In the genomic region with DNA sequence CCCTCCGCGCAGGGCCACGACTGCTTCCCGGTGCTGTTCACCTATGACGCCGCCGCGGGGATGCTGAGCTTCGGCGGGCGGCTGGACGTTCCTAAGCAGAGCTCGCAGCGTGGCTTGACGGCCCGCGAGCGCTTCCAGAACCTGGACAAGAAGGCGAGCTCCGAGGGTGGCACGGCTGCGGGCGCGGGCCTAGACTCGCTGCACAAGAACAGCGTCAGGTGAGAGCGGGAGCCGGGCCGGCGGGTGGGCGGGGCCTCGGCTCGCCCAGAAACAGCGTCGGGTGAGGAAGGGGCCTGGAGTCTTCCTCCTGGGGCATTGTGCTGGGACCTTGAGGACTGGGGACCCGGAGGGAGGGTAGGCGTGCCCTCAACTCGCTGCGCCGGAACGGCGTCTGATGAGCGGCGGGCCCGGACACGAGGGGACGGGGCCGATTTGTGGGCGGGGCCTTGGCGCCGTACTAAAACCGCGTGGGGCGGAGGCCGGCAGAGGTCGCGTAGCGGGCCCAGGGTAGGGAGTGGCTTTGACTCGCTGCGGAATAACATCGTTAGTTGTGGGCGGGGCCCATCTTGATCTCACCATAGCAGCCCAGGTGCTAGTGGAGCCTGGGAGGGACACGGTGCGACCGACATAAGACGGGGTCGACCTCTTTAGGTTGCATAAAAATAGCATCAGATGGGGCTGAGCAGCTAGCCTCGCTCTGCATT, we compare ENCODE assay signal across 8 cellular contexts. TPM values are rescaled to one million over a fixed set of nuclear protein-coding genes. Genes with fewer than 3 reads are reported as not detected.
DNase-seq lines count a peak whose midpoint lies in the region; ATAC-seq and TF ChIP-seq lines count a peak whose summit lies in the region.

No MANE protein-coding gene starts in this region.

- peak; percentile 85 to 92 (median 87) for DNase-seq in CD4-positive, alpha-beta memory T cell
- DNase-seq in activated effector memory CD4-positive, alpha-beta T cell treated with anti-CD3 and anti-CD28 coated beads, Interleukin-2, amount 50 U/mL, for 16 hours, result peak; percentile 93
- peak; percentile 80 for DNase-seq in glutamatergic neuron
- DNase-seq in ovary, result peak; percentile 75 to 87 (median 80)
- DNase-seq in type B pancreatic cell (ENCODE audit: extremely low spot score, unreplicated experiment), result peak; percentile 86
- DNase-seq in NAMALWA (ENCODE audit: low spot score), result no peak

- peak overlapping the region; percentile 92 to 97 (median 94) for H3K27ac Mint-ChIP-seq in CD4-positive, alpha-beta memory T cell
- H3K27ac Mint-ChIP-seq in glutamatergic neuron (ENCODE audit: unreplicated experiment) (peak overlapping the region; percentile 86), type B pancreatic cell (peak overlapping the region; percentile 96)

- no peaks in the 10 kb centered on the region for H3K79me2 ChIP-seq in OCI-LY1 (ENCODE audit: insufficient read depth, low read length)

- no peak for TF ChIP-seq POLR2A in ovary (IDR thresholded peaks at IDR 0.05)

- peaks cover 22% of the 10 kb centered on the region for H3K4me1 ChIP-seq in CD4-positive, alpha-beta memory T cell (ENCODE audit: insufficient read depth, low read length)
- H3K4me1 ChIP-seq in OCI-LY1 (ENCODE audit: insufficient read depth, low read length, severe bottlenecking) (peaks cover 18% of the 10 kb centered on the region), ovary (ENCODE audit: insufficient read depth) (peaks cover 3% of the 10 kb centered on the region)

- H3F3A ChIP-seq in OCI-LY1 (ENCODE audit: insufficient read depth, low read length), result no peaks in the 10 kb centered on the region

- POLR2A ChIA-PET in CD4-positive, alpha-beta memory T cell (lab: Charles Lee; ENCODE audit: partially characterized antibody), result interaction anchor here (0.8 to 13.0 kb wide), 11 partner anchors 8 to 515 kb away, joined by 3 to 210 read pairs (median 6); partner anchors contain the start of genes ARPC1B, BUD31, PDAP1 and ZKSCAN5

- peaks cover 78% of the 10 kb centered on the region for H3K36me3 ChIP-seq in CD4-positive, alpha-beta memory T cell (ENCODE audit: insufficient read depth, low read length)
- H3K36me3 ChIP-seq in OCI-LY1 (ENCODE audit: insufficient read depth, low read length) (peaks cover 89% of the 10 kb centered on the region), ovary (no peaks in the 10 kb centered on the region)

- ATAC-seq in HG02885 (IDR thresholded peaks at IDR 0.05; ENCODE audit: poor library complexity, unreplicated experiment), result peak; percentile 67

- H3K4me1 Mint-ChIP-seq in CD4-positive, alpha-beta memory T cell, result peaks cover 6 to 26% (median 18%) of the 10 kb centered on the region in 4 donors
- no peaks in the 10 kb centered on the region for H3K4me1 Mint-ChIP-seq in glutamatergic neuron (ENCODE audit: low read depth, unreplicated experiment)
- peaks cover 9% of the 10 kb centered on the region for H3K4me1 Mint-ChIP-seq in type B pancreatic cell (ENCODE audit: unreplicated experiment)

- H3K27me3 ChIP-seq in CD4-positive, alpha-beta memory T cell (ENCODE audit: insufficient read depth, low read length), result no peaks in the 10 kb centered on the region
- no peaks in the 10 kb centered on the region for H3K27me3 ChIP-seq in OCI-LY1 (ENCODE audit: insufficient read depth, low read length)
- no peaks in the 10 kb centered on the region for H3K27me3 ChIP-seq in ovary

- intact Hi-C loops in CD4-positive, alpha-beta memory T cell (cut with micrococcal nuclease), result loop anchor here (1.0 to 2.0 kb wide), 3 partner anchors 12 to 18 kb away; partner anchors contain the start of genes ARPC1B, BUD31 and PDAP1
- intact Hi-C loops in ovary (cut with DNase I), result loop anchor here in 2 of 4 donors (10.0 kb wide), 1 partner anchor 248 kb away; the partner anchor contains the start of gene SMURF1 (in 2 of the 2)

- peak overlapping the region; percentile 53 for H3K9ac ChIP-seq in OCI-LY1 (ENCODE audit: low read length)

- H3K9me2 ChIP-seq in OCI-LY1 (ENCODE audit: low read depth, low read length), result no peaks in the 10 kb centered on the region

- peak overlapping the region; percentile 60 for H3K27ac ChIP-seq in CD4-positive, alpha-beta memory T cell (ENCODE audit: low read depth, low read length)
- H3K27ac ChIP-seq in OCI-LY1 (ENCODE audit: low read depth, low read length, poor library complexity, severe bottlenecking) (peak overlapping the region; percentile 60), ovary (peak overlapping the region in 1 of 2 donors; percentile 36)

- H3K9me3 Mint-ChIP-seq in CD4-positive, alpha-beta memory T cell, result no peaks in the 10 kb centered on the region
- H3K9me3 Mint-ChIP-seq in glutamatergic neuron (ENCODE audit: unreplicated experiment), result peaks cover 5% of the 10 kb centered on the region
- H3K9me3 Mint-ChIP-seq in type B pancreatic cell, result no peaks in the 10 kb centered on the region

- H3K9me3 ChIP-seq in CD4-positive, alpha-beta memory T cell (ENCODE audit: control insufficient read depth in 1 of 2, low read length in 2 of 2), result no peaks in the 10 kb centered on the region
- no peaks in the 10 kb centered on the region for H3K9me3 ChIP-seq in OCI-LY1 (ENCODE audit: low read length)
- H3K9me3 ChIP-seq in ovary, result no peaks in the 10 kb centered on the region

- no peaks in the 10 kb centered on the region for H3K27me3 Mint-ChIP-seq in CD4-positive, alpha-beta memory T cell
- H3K27me3 Mint-ChIP-seq in glutamatergic neuron (ENCODE audit: unreplicated experiment) (peaks cover 10% of the 10 kb centered on the region), type B pancreatic cell (no peaks in the 10 kb centered on the region)

- TF ChIP-seq CTCF in OCI-LY1 (IDR thresholded peaks at IDR 0.05; ENCODE audit: low read length) (no peak), glutamatergic neuron (IDR thresholded peaks at IDR 0.05; ENCODE audit: partially characterized antibody, unreplicated experiment) (no peak), ovary (IDR thresholded peaks at IDR 0.05) (no peak), type B pancreatic cell (conservative IDR thresholded peaks at IDR 0.05) (no peak)

- 0 to 5% (median 2%) methylated on average over 58 to 68 of the region's 68 CpGs for WGBS in ovary, 3 donors

- H3K4me3 Mint-ChIP-seq in CD4-positive, alpha-beta memory T cell, result peak overlapping the region; percentile 80 to 91 (median 84)
- peak overlapping the region; percentile 93 for H3K4me3 Mint-ChIP-seq in glutamatergic neuron (ENCODE audit: unreplicated experiment)
- H3K4me3 Mint-ChIP-seq in type B pancreatic cell, result peak overlapping the region; percentile 93

- peak overlapping the region; percentile 65 for H3K4me2 ChIP-seq in OCI-LY1 (ENCODE audit: low read length)

- H2AFZ ChIP-seq in OCI-LY1 (ENCODE audit: low read length), result no peak overlapping the region

- H3K36me3 Mint-ChIP-seq in CD4-positive, alpha-beta memory T cell, result peaks cover 21 to 69% of the 10 kb centered on the region in 2 donors
- H3K36me3 Mint-ChIP-seq in glutamatergic neuron (ENCODE audit: unreplicated experiment), result no peaks in the 10 kb centered on the region
- H3K36me3 Mint-ChIP-seq in type B pancreatic cell, result peaks cover 2% of the 10 kb centered on the region

- peak overlapping the region in 1 of 2 donors; percentile 52 for H3K4me3 ChIP-seq in CD4-positive, alpha-beta memory T cell (ENCODE audit: low read length in 2 of 2)
- H3K4me3 ChIP-seq in OCI-LY1 (ENCODE audit: low read depth, low read length, poor library complexity, severe bottlenecking), result peak overlapping the region; percentile 54
- peak overlapping the region; percentile 45 for H3K4me3 ChIP-seq in ovary

- CTCF ChIA-PET in CD4-positive, alpha-beta memory T cell (lab: Charles Lee; ENCODE audit: partially characterized antibody), result interaction anchor here (0.7 to 4.4 kb wide), 8 partner anchors 15 to 187 kb away, joined by 3 to 28 read pairs (median 4); partner anchors contain the start of genes BUD31 and PDAP1

- H4K20me1 ChIP-seq in OCI-LY1 (ENCODE audit: insufficient read depth, low read length), result no peaks in the 10 kb centered on the region

- no peak for TF ChIP-seq EP300 in ovary (IDR thresholded peaks at IDR 0.05)

RNA-seq across cellular contexts. Expression of gene PDAP1, which starts 15.6 kb away (rescaled TPM):
- 10 to 100 TPM; 66.0 to 67.0 TPM for total RNA-seq in CD4-positive, alpha-beta memory T cell
- 10 to 100 TPM; 21.5 to 27.7 TPM for polyA plus RNA-seq in CD4-positive, alpha-beta memory T cell
- 134 TPM for total RNA-seq in glutamatergic neuron (ENCODE audit: unreplicated experiment)
- total RNA-seq in ovary, result 10 to 100 TPM; 31.1 to 90.0 (median 83.9) TPM
- polyA plus RNA-seq in ovary, result 100 to 1,000 TPM in 1 of 2 donors, 10 to 100 TPM in 1; 81.5 to 155 TPM
- 112 and 115 TPM in 2 replicates for total RNA-seq in type B pancreatic cell (ENCODE audit: low replicate concordance)

RNA-seq across cellular contexts. Expression of gene BUD31, which starts 16.0 kb away (rescaled TPM):
- 10 to 100 TPM; 60.0 to 61.3 TPM for total RNA-seq in CD4-positive, alpha-beta memory T cell
- polyA plus RNA-seq in CD4-positive, alpha-beta memory T cell, result 100 to 1,000 TPM; 163 to 175 TPM
- total RNA-seq in glutamatergic neuron (ENCODE audit: unreplicated experiment), result 73.9 TPM
- 10 to 100 TPM; 44.4 to 96.4 (median 53.4) TPM for total RNA-seq in ovary
- 100 to 1,000 TPM in 1 of 2 donors, 10 to 100 TPM in 1; 75.6 to 157 TPM for polyA plus RNA-seq in ovary
- total RNA-seq in type B pancreatic cell (ENCODE audit: low replicate concordance), result 102 and 166 TPM in 2 replicates

RNA-seq across cellular contexts. Expression of gene ARPC1B, which starts 18.3 kb away (rescaled TPM):
- total RNA-seq in CD4-positive, alpha-beta memory T cell, result 100 to 1,000 TPM; 188 to 191 TPM
- polyA plus RNA-seq in CD4-positive, alpha-beta memory T cell, result 100 to 1,000 TPM; 862 to 906 TPM
- total RNA-seq in glutamatergic neuron (ENCODE audit: unreplicated experiment) (9.5 TPM), ovary (10 to 100 TPM; 24.2 to 82.5 (median 42.9) TPM), type B pancreatic cell (ENCODE audit: low replicate concordance) (55.0 and 125 TPM in 2 replicates)
- polyA plus RNA-seq in ovary, result 10 to 100 TPM; 63.4 to 77.9 TPM

RNA-seq across cellular contexts. Expression of gene PTCD1, which starts 45.8 kb away (rescaled TPM):
- total RNA-seq in CD4-positive, alpha-beta memory T cell, result 1 to 10 TPM; 7.4 to 7.7 TPM
- polyA plus RNA-seq in CD4-positive, alpha-beta memory T cell, result 1 to 10 TPM in 1 of 2 donors, under 1 TPM in 1; 1.00 to 4.0 TPM
- total RNA-seq in glutamatergic neuron (ENCODE audit: unreplicated experiment) (5.5 TPM), ovary (1 to 10 TPM; 3.9 to 8.3 (median 7.3) TPM), type B pancreatic cell (ENCODE audit: low replicate concordance) (7.9 and 11.3 TPM in 2 replicates)
- polyA plus RNA-seq in ovary, result 1 to 10 TPM; 3.5 to 7.5 TPM

RNA-seq across cellular contexts. Expression of gene CPSF4, which starts 45.9 kb away (rescaled TPM):
- 10 to 100 TPM; 49.2 to 54.7 TPM for total RNA-seq in CD4-positive, alpha-beta memory T cell
- polyA plus RNA-seq in CD4-positive, alpha-beta memory T cell, result 10 to 100 TPM; 21.9 to 26.8 TPM
- total RNA-seq in glutamatergic neuron (ENCODE audit: unreplicated experiment) (106 TPM), ovary (10 to 100 TPM; 12.1 to 40.9 (median 32.9) TPM), type B pancreatic cell (ENCODE audit: low replicate concordance) (48.4 and 64.1 TPM in 2 replicates)
- 10 to 100 TPM; 10.7 to 36.4 TPM for polyA plus RNA-seq in ovary
